In genomic region chr17:38853292-38854219, GRCh38 we compare ENCODE assay signal across 1 cellular context.
TF ChIP-seq lines count a peak whose summit lies in the region.

TSS of gene RPL23 (minus strand) at chr17:38853721. CDS start at chr17:38853710, 11 bp downstream.

TF ChIP-seq in HepG2, 621 proteins besides CTCF, POLR2A, EP300 and RAD21 (continued from another document and continues in another):
- TF ChIP-seq GMEB1 (CRISPR knock-in tag; IDR thresholded peaks at IDR 0.05; ENCODE audit: borderline replicate concordance) (peak; percentile 85; the same call in 1 of the 2 replicates), NR1H2 (CRISPR knock-in tag; IDR thresholded peaks at IDR 0.05; ENCODE audit: borderline replicate concordance, low read depth) (0 out of 2 replicates have a peak, but pooled peaks have one; percentile 82), DMTF1 (CRISPR knock-in tag; IDR thresholded peaks at IDR 0.05) (peak; percentile 63; the same call in 1 of the 2 replicates), PRPF4 (IDR thresholded peaks at IDR 0.05; ENCODE audit: low read depth, low read length, poor library complexity, severe bottlenecking) (no peak), ZNF407 (CRISPR knock-in tag; IDR thresholded peaks at IDR 0.05; ENCODE audit: not compliant biosample characterization) (peak; percentile 91), SP140L (CRISPR knock-in tag; IDR thresholded peaks at IDR 0.05; ENCODE audit: borderline replicate concordance) (peak; percentile 95), SKIL (CRISPR knock-in tag; IDR thresholded peaks at IDR 0.05; ENCODE audit: borderline replicate concordance) (peak; percentile 59; the same call in 1 of the 2 replicates), SAP130 (CRISPR knock-in tag; IDR thresholded peaks at IDR 0.05; ENCODE audit: low read depth) (peak; percentile 99), AFF4 (CRISPR knock-in tag; IDR thresholded peaks at IDR 0.05) (0 out of 2 replicates have a peak, but pooled peaks have one; percentile 82), ZBTB43 (CRISPR knock-in tag; conservative IDR thresholded peaks at IDR 0.05) (peak; percentile 82), PRMT3 (CRISPR knock-in tag; IDR thresholded peaks at IDR 0.05; ENCODE audit: borderline replicate concordance, low read depth) (no peak), KDM5B (CRISPR knock-in tag; IDR thresholded peaks at IDR 0.05; ENCODE audit: borderline replicate concordance) (peak; percentile 91; the same call in 1 of the 2 replicates), ZMAT5 (CRISPR knock-in tag; IDR thresholded peaks at IDR 0.05; ENCODE audit: borderline replicate concordance, low read depth) (no peak), ZNF337 (CRISPR knock-in tag; IDR thresholded peaks at IDR 0.05; ENCODE audit: borderline replicate concordance, low read depth) (peak; percentile 86), MIXL1 (CRISPR knock-in tag; IDR thresholded peaks at IDR 0.05) (peak; percentile 91), NR2F2 (IDR thresholded peaks at IDR 0.05; ENCODE audit: borderline replicate concordance, low read depth) (peak; percentile 49; the same call in 1 of the 2 replicates), MXD3 (CRISPR knock-in tag; IDR thresholded peaks at IDR 0.05) (peak; percentile 97), MNT (IDR thresholded peaks at IDR 0.05) (peak; percentile 87), ZNF460 (CRISPR knock-in tag; IDR thresholded peaks at IDR 0.05; ENCODE audit: borderline replicate concordance) (no peak), ZFP1 (CRISPR knock-in tag; IDR thresholded peaks at IDR 0.05) (peak; percentile 87), ZNF672 (CRISPR knock-in tag; IDR thresholded peaks at IDR 0.05) (peak; percentile 86; the same call in 1 of the 2 replicates), ZNF546 (CRISPR knock-in tag; conservative IDR thresholded peaks at IDR 0.05) (peak; percentile 94; the same call in 1 of the 2 replicates), CSRNP1 (CRISPR knock-in tag; IDR thresholded peaks at IDR 0.05) (peak; percentile 99), ZNF878 (CRISPR knock-in tag; IDR thresholded peaks at IDR 0.05) (peak; percentile 85), KLF16 (CRISPR knock-in tag; IDR thresholded peaks at IDR 0.05) (peak in 1 of 2 experiments; percentile 99; a peak in 2 of 4 replicates), U2AF1 (optimal IDR thresholded peaks at IDR 0.05; ENCODE audit: low read depth, low read length) (no peak), ZNF558 (CRISPR knock-in tag; IDR thresholded peaks at IDR 0.05; ENCODE audit: borderline replicate concordance) (0 out of 2 replicates have a peak, but pooled peaks have one; percentile 65)
